ENCODE assay signal across 20 cellular contexts in the genomic region with DNA sequence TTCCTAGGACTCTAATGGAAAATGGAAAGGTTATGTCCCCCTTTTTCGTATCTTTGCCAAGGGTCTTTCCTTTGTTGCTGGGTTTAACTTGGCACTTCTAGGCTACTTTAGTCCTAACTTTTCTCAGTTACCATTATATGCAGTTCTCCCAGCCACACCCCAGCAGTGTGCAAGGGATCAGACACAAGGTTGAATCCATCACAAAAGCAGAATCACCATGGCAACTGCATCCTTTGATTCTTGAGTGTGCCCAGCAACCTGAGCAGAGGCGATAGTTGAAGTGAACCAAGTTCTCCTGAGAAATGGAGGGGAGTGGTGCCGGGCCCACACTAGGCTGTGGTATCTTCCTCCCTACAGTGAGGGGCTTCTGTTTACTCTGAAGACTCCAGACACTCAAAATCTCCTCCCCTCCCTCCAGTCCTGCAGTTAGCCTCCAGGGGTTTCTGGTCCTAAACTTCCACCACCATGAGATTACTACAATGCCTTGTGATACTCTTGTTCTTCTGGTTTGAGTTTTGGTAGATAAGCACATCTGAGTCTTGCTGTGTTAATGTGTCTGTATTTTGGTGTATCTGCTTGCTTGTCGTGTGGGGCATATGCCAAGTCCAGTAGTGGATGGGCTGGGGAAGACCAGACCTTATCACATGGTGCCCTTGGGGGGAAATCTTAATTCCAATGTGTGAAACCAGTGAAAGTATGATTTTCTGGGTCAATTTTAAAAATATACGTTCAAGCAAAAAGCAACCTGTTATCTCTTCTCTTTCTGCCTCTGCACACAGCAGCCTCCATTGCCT.
"Had no signal": no experiment of that assay in that cellular context is flagged by ENCODE, and none has a peak within 500 bp of the region (broad histone marks: within the 10 kb centered on the region; RNA-seq: fewer than 3 reads in every experiment).

No MANE protein-coding gene starts in this region.

- H3K4me1 ChIP-seq: foreskin keratinocyte, tibial nerve had no signal

- H3K27me3 ChIP-seq: ascending aorta, foreskin keratinocyte, neutrophil, tibial nerve had no signal

- ATAC-seq: activated CD4-positive, alpha-beta T cell treated with anti-CD3 and anti-CD28 coated beads for 36 hours; activated T-cell treated with anti-CD3 and anti-CD28 coated beads, Interleukin-2, amount 50 U/mL, for 72 hours; esophagus mucosa; foreskin keratinocyte; stimulated activated naive B cell treated with anti-CD40 and anti-IgM and Interleukin-4, amounts not matched to agents 10 μg/mL and 1 μg/mL and 100 μg/mL, for 72 hours had no signal

- DNase-seq: activated CD4-positive, alpha-beta T cell treated with anti-CD3 and anti-CD28 coated beads for 36 hours; activated CD4-positive, alpha-beta T cell treated with anti-CD3 and anti-CD28 coated beads, Interleukin-2, amount 50 U/mL, for 4 hours; activated CD4-positive, CD25-positive, alpha-beta regulatory T cell; activated naive CD4-positive, alpha-beta T cell treated with Interleukin-2 at 50 U/mL for 16 hours; activated naive CD8-positive, alpha-beta T cell treated with anti-CD3 and anti-CD28 coated beads, Interleukin-2, amount 10 ng/mL, durations not matched to agents 7 days and 5 days; activated T-cell treated with anti-CD3 and anti-CD28 coated beads for 4 hours; activated T-cell treated with anti-CD3 and anti-CD28 coated beads, Interleukin-2, amount 50 U/mL, for 72 hours; endodermal cell; foreskin keratinocyte; mammary epithelial cell; naive B cell; nephron progenitor cell; stimulated activated CD4-positive, alpha-beta T cell treated with anti-CD3 and anti-CD28 coated beads, Interleukin-1b, Interleukin-23, amount 100 ng/mL, for 48 hours; stimulated activated CD4-positive, alpha-beta T cell treated with anti-CD3 and anti-CD28 coated beads, Interleukin-4, amount 100 ng/mL, for 4 hours; stimulated activated naive B cell treated with anti-CD40 and anti-IgM and Interleukin-4, amounts not matched to agents 10 μg/mL and 1 μg/mL and 100 μg/mL, for 72 hours had no signal

- H3K9me3 ChIP-seq: ascending aorta, neutrophil, tibial nerve had no signal

- H3K36me3 ChIP-seq: ascending aorta, neutrophil, tibial nerve had no signal

- H3K27ac ChIP-seq: foreskin keratinocyte, neutrophil, tibial nerve had no signal

- H3K4me3 ChIP-seq: ascending aorta, smooth muscle cell, tibial nerve had no signal
